ENCODE assay signal across 1 cellular context in genomic region chr4:154686838-154687237, GRCh38.
A peak's percentile ranks its signal among the peaks of the same experiment; 100 is the strongest.
TF ChIP-seq lines count a peak whose summit lies in the region.

No MANE protein-coding gene starts in this region.

TF ChIP-seq in neural cell, 6 proteins besides CTCF, POLR2A, EP300 and RAD21:
- peak; percentile 17 for TF ChIP-seq SMC3 (conservative IDR thresholded peaks at IDR 0.05; ENCODE audit: poor library complexity)
- TF ChIP-seq POLR2AphosphoS5 (IDR thresholded peaks at IDR 0.05) = no peak
